In genomic region chr9:74557577-74557976, GRCh38 we compare ENCODE assay signal across 19 cellular contexts.
DNase-seq lines count a peak whose midpoint lies in the region; ATAC-seq and TF ChIP-seq lines count a peak whose summit lies in the region.
"Had no signal": no experiment of that assay in that cellular context is flagged by ENCODE, and none has a peak within 500 bp of the region (broad histone marks: within the 10 kb centered on the region; RNA-seq: fewer than 3 reads in every experiment).

No MANE protein-coding gene starts in this region.

- no peak for TF ChIP-seq CTCF in lower lobe of right lung (IDR thresholded peaks at IDR 0.05)
- no peak for TF ChIP-seq CTCF in osteoblast (IDR thresholded peaks at IDR 0.05; ENCODE audit: extremely low read depth, low read depth, low read length)
- no peak for TF ChIP-seq CTCF in H9 (conservative IDR thresholded peaks at IDR 0.05)
- TF ChIP-seq CTCF in esophagus squamous epithelium (IDR thresholded peaks at IDR 0.05): no peak

- no peak overlapping the region for H3K23ac ChIP-seq in H9 (ENCODE audit: insufficient read length, low read depth, low read length)

- no peak overlapping the region for H3K56ac ChIP-seq in H9 (ENCODE audit: insufficient read length, low read depth, low read length)

- H2AK5ac ChIP-seq in H9 (ENCODE audit: insufficient read length, low read length): no peak overlapping the region

- no peaks in the 10 kb centered on the region for H3K9me3 ChIP-seq in lower lobe of right lung
- no peaks in the 10 kb centered on the region for H3K9me3 ChIP-seq in osteoblast (ENCODE audit: low read depth, low read length)
- H3K9me3 ChIP-seq in H9 (ENCODE audit: control insufficient read depth, low read depth, low read length): no peaks in the 10 kb centered on the region
- H3K9me3 ChIP-seq in esophagus squamous epithelium: no peaks in the 10 kb centered on the region
- H3K9me3 ChIP-seq: suprapubic skin had no signal

- no peak overlapping the region for H3K27ac Mint-ChIP-seq in H9
- H3K27ac Mint-ChIP-seq: T-cell, WTC11 had no signal

- no peak overlapping the region for H2BK15ac ChIP-seq in H9 (ENCODE audit: low read depth, low read length)

- no peak overlapping the region for H4K5ac ChIP-seq in H9 (ENCODE audit: insufficient read length, low read depth, low read length)

- no peaks in the 10 kb centered on the region for H3K4me1 ChIP-seq in lower lobe of right lung
- no peaks in the 10 kb centered on the region for H3K4me1 ChIP-seq in osteoblast (ENCODE audit: insufficient read depth, low read length)
- no peaks in the 10 kb centered on the region for H3K4me1 ChIP-seq in H9 (ENCODE audit: insufficient read depth, low read length)
- H3K4me1 ChIP-seq in esophagus squamous epithelium: no peaks in the 10 kb centered on the region
- H3K4me1 ChIP-seq: suprapubic skin had no signal

- H3K79me2 ChIP-seq in osteoblast (ENCODE audit: insufficient read depth, low read length): no peaks in the 10 kb centered on the region
- no peaks in the 10 kb centered on the region for H3K79me2 ChIP-seq in H9 (ENCODE audit: insufficient read depth, low read length)

- no peak overlapping the region for H2BK20ac ChIP-seq in H9 (ENCODE audit: low read depth, low read length, poor library complexity, severe bottlenecking)

- H3T11ph ChIP-seq in H9 (ENCODE audit: low read length): no peak overlapping the region

- H3K4me3 Mint-ChIP-seq in H9: no peak overlapping the region
- H3K4me3 Mint-ChIP-seq: neural progenitor cell, T-cell, WTC11 had no signal

- H3K27ac ChIP-seq in lower lobe of right lung (no peak overlapping the region), osteoblast (ENCODE audit: low read depth, low read length) (no peak overlapping the region), H9 (ENCODE audit: insufficient read length, low read depth, low read length) (no peak overlapping the region), esophagus squamous epithelium (no peak overlapping the region)
- H3K27ac ChIP-seq: neural progenitor cell, suprapubic skin had no signal

- H4K20me1 ChIP-seq in osteoblast (ENCODE audit: insufficient read depth, low read length) (no peaks in the 10 kb centered on the region), H9 (ENCODE audit: control insufficient read depth, insufficient read depth, insufficient read length) (no peaks in the 10 kb centered on the region)

- H3K23me2 ChIP-seq in H9 (ENCODE audit: insufficient read length, low read depth, low read length, poor library complexity, severe bottlenecking): no peaks in the 10 kb centered on the region

- no CpG with 5 or more reads among the region's 5 CpGs for WGBS in H9 (ENCODE audit: extremely low coverage, insufficient read length, low lambda C conversion rate)
- 50 to 69% methylated on average over 5 of the region's 5 CpGs for WGBS in esophagus squamous epithelium, 2 donors

- DNase-seq in MV-4-11 (lab: John Stamatoyannopoulos, UW): peak; percentile 88
- DNase-seq in lower lobe of right lung: no peak
- no peak for DNase-seq in GF-D8 (lab: John Stamatoyannopoulos, UW)
- no peak for DNase-seq in osteoblast (ENCODE audit: insufficient read length, low spot score, missing footprints)
- no peak for DNase-seq in H9
- no peak for DNase-seq in esophagus squamous epithelium (lab: John Stamatoyannopoulos, UW)
- DNase-seq: activated effector memory CD4-positive, alpha-beta T cell treated with anti-CD3 and anti-CD28 coated beads, Interleukin-2, amount 50 U/mL, for 16 hours; amniotic stem cell; mesenchymal stem cell; NCI-H2081; NCI-H69; retina; RPMI8226; T-cell had no signal

- H2BK12ac ChIP-seq in H9 (ENCODE audit: insufficient read length, low read depth, low read length): no peak overlapping the region

- H3K4me2 ChIP-seq in osteoblast (ENCODE audit: insufficient read depth, low read length): no peak overlapping the region
- H3K4me2 ChIP-seq in H9 (ENCODE audit: insufficient read depth, insufficient read length, low read length): no peak overlapping the region
- H3K4me2 ChIP-seq: neural progenitor cell had no signal

- no peaks in the 10 kb centered on the region for H3K27me3 Mint-ChIP-seq in H9 (ENCODE audit: low read depth)
- H3K27me3 Mint-ChIP-seq: T-cell had no signal

- ATAC-seq in GM18511 (IDR thresholded peaks at IDR 0.05; ENCODE audit: unreplicated experiment) (peak; percentile 35), GM21723 (IDR thresholded peaks at IDR 0.05; ENCODE audit: unreplicated experiment) (peak; percentile 44), lower lobe of right lung (peak; percentile 61 to 64)
- ATAC-seq: T-cell, WTC11 had no signal

- no peaks in the 10 kb centered on the region for H3K36me3 Mint-ChIP-seq in H9 (ENCODE audit: insufficient read depth in 1 of 3, low read depth in 3 of 3)
- H3K36me3 Mint-ChIP-seq: neural progenitor cell, T-cell, WTC11 had no signal

- H3K14ac ChIP-seq in H9 (ENCODE audit: insufficient read depth, low read length): no peak overlapping the region

- H3K27me3 ChIP-seq in lower lobe of right lung (ENCODE audit: low read depth) (no peaks in the 10 kb centered on the region), osteoblast (ENCODE audit: insufficient read depth, low read length) (no peaks in the 10 kb centered on the region), H9 (ENCODE audit: insufficient read depth, low read length) (no peaks in the 10 kb centered on the region), esophagus squamous epithelium (no peaks in the 10 kb centered on the region)
- H3K27me3 ChIP-seq: neural progenitor cell, suprapubic skin had no signal

- H2AFZ ChIP-seq in osteoblast (ENCODE audit: low read length): no peak overlapping the region
- H2AFZ ChIP-seq in H9 (ENCODE audit: low read length): no peak overlapping the region
- H2AFZ ChIP-seq: neural progenitor cell had no signal

- H4K8ac ChIP-seq in H9 (replicated peaks; ENCODE audit: insufficient read length, low read depth, low read length): no peak overlapping the region

- no peaks in the 10 kb centered on the region for H3K79me1 ChIP-seq in H9 (ENCODE audit: insufficient read depth, low read depth, low read length, poor library complexity, severe bottlenecking)

- H3K4me3 ChIP-seq in lower lobe of right lung (no peak overlapping the region), osteoblast (ENCODE audit: insufficient read depth, low read length) (no peak overlapping the region), esophagus squamous epithelium (no peak overlapping the region)
- H3K4me3 ChIP-seq: neural progenitor cell, suprapubic skin had no signal

- no peak overlapping the region for H2BK120ac ChIP-seq in H9 (ENCODE audit: low read depth, low read length, poor library complexity, severe bottlenecking)

- H3K9me3 Mint-ChIP-seq in H9: no peaks in the 10 kb centered on the region
- H3K9me3 Mint-ChIP-seq: neural progenitor cell, T-cell, WTC11 had no signal

- H3K36me3 ChIP-seq in lower lobe of right lung (no peaks in the 10 kb centered on the region), osteoblast (ENCODE audit: insufficient read depth, low read length) (no peaks in the 10 kb centered on the region), esophagus squamous epithelium (no peaks in the 10 kb centered on the region)
- H3K36me3 ChIP-seq: neural progenitor cell, suprapubic skin had no signal

- no peak overlapping the region for H3K18ac ChIP-seq in H9 (ENCODE audit: insufficient read length, low read depth, low read length)

- no peak overlapping the region for H4K91ac ChIP-seq in H9 (ENCODE audit: insufficient read length, low read depth, low read length)

- H3K4me1 Mint-ChIP-seq in H9: peaks cover 0 to 7% of the 10 kb centered on the region in 2 experiments; a peak in 2 of 4 replicates
- H3K4me1 Mint-ChIP-seq: T-cell had no signal

- H3K4ac ChIP-seq in H9 (ENCODE audit: low read depth, low read length): no peak overlapping the region

- H3K9ac ChIP-seq in H9 (ENCODE audit: extremely low read depth, insufficient read length, low read length): no peak overlapping the region
- H3K9ac ChIP-seq: neural progenitor cell had no signal

- intact Hi-C loops in lower lobe of right lung (cut with DNase I) (no loop called here), esophagus squamous epithelium (cut with DNase I) (no loop called here)

- no peak for TF ChIP-seq POLR2A in esophagus squamous epithelium (IDR thresholded peaks at IDR 0.05)

- no peak overlapping the region for H2BK5ac ChIP-seq in H9 (ENCODE audit: insufficient read length, low read length)
